18 cellular contexts compared by ENCODE assay signal in genomic region chr7:48887500-48887899, GRCh38. TPM values are rescaled to one million over a fixed set of nuclear protein-coding genes. Genes with fewer than 3 reads are reported as not detected.
DNase-seq lines count a peak whose midpoint lies in the region; ATAC-seq and TF ChIP-seq lines count a peak whose summit lies in the region.
"Had no signal": no experiment of that assay in that cellular context is flagged by ENCODE, and none has a peak within 500 bp of the region (broad histone marks: within the 10 kb centered on the region; RNA-seq: fewer than 3 reads in every experiment).

No MANE protein-coding gene starts in this region.

- TF ChIP-seq CTCF in MCF 10A (IDR thresholded peaks at IDR 0.05; ENCODE audit: unreplicated experiment) (no peak), breast epithelium (IDR thresholded peaks at IDR 0.05) (no peak), RWPE1 (conservative IDR thresholded peaks at IDR 0.05; ENCODE audit: low read depth) (no peak), fibroblast of lung (conservative IDR thresholded peaks at IDR 0.05 in 1 of 2, IDR thresholded peaks at IDR 0.05 in 1 of 2; ENCODE audit: low read depth in 1 of 2, low read length in 2 of 2) (no peak)

- no peaks in the 10 kb centered on the region for H3K36me3 ChIP-seq in breast epithelium
- no peaks in the 10 kb centered on the region for H3K36me3 ChIP-seq in fibroblast of lung (ENCODE audit: control insufficient read depth, insufficient read depth, low read length)

- H3K4me1 ChIP-seq in breast epithelium = no peaks in the 10 kb centered on the region
- H3K4me1 ChIP-seq in fibroblast of lung (ENCODE audit: control insufficient read depth, extremely low read depth, insufficient read depth, low read length) = no peaks in the 10 kb centered on the region

- H4K20me1 ChIP-seq in fibroblast of lung (ENCODE audit: control insufficient read depth, extremely low read depth, insufficient read depth, low read length) = no peaks in the 10 kb centered on the region

- H3K9me3 Mint-ChIP-seq in MCF 10A (ENCODE audit: unreplicated experiment) = peaks cover 8% of the 10 kb centered on the region
- H3K9me3 Mint-ChIP-seq in activated T-helper 17 cell treated with anti-CD3 and anti-CD28 coated beads, Interleukin-2, amount 50 U/mL, for 72 hours = peaks cover 13% of the 10 kb centered on the region

- no peak overlapping the region for H3K27ac ChIP-seq in breast epithelium
- H3K27ac ChIP-seq in RWPE1 = no peak overlapping the region
- H3K27ac ChIP-seq in fibroblast of lung (ENCODE audit: insufficient read depth, low read length) = no peak overlapping the region

- H3K36me3 Mint-ChIP-seq in MCF 10A (ENCODE audit: insufficient read depth, unreplicated experiment) = no peaks in the 10 kb centered on the region
- no peaks in the 10 kb centered on the region for H3K36me3 Mint-ChIP-seq in activated T-helper 17 cell treated with anti-CD3 and anti-CD28 coated beads, Interleukin-2, amount 50 U/mL, for 72 hours (ENCODE audit: low read depth)
- H3K36me3 Mint-ChIP-seq: activated CD8-positive, alpha-beta memory T cell treated with anti-CD3 and anti-CD28 coated beads, Interleukin-2, amount 10 ng/mL, durations not matched to agents 7 days and 5 days; CD4-positive, CD25-positive, alpha-beta regulatory T cell; stimulated activated naive B cell treated with anti-CD40 and anti-IgM and Interleukin-4, amounts not matched to agents 10 μg/mL and 1 μg/mL and 100 μg/mL, for 72 hours had no signal

- DNase-seq in MCF 10A (ENCODE audit: unreplicated experiment) = peak; percentile 16
- DNase-seq in breast epithelium (ENCODE audit: low spot score in 2 of 2) = no peak
- peak; percentile 18 for DNase-seq in RWPE1 (ENCODE audit: low spot score)
- DNase-seq in fibroblast of lung (ENCODE audit: low read depth in 2 of 2) = peak; percentile 0 to 41
- peak; percentile 13 for DNase-seq in superior temporal gyrus (ENCODE audit: extremely low spot score)
- DNase-seq in amygdala (lab: John Stamatoyannopoulos, UW) = no peak
- no peak for DNase-seq in middle frontal gyrus (ENCODE audit: extremely low spot score, low spot score)
- DNase-seq: activated CD8-positive, alpha-beta memory T cell treated with anti-CD3 and anti-CD28 coated beads, Interleukin-2, amount 10 ng/mL, durations not matched to agents 7 days and 5 days; activated gamma-delta T cell; CD4-positive, CD25-positive, alpha-beta regulatory T cell; NCI-H146; stimulated activated naive B cell treated with anti-CD40 and anti-IgM and Interleukin-4, amounts not matched to agents 10 μg/mL and 1 μg/mL and 100 μg/mL, for 72 hours had no signal

- H3K27ac Mint-ChIP-seq in MCF 10A (ENCODE audit: low read depth, unreplicated experiment) = no peak overlapping the region
- H3K27ac Mint-ChIP-seq in activated T-helper 17 cell treated with anti-CD3 and anti-CD28 coated beads, Interleukin-2, amount 50 U/mL, for 72 hours = no peak overlapping the region
- H3K27ac Mint-ChIP-seq: activated CD8-positive, alpha-beta memory T cell treated with anti-CD3 and anti-CD28 coated beads, Interleukin-2, amount 10 ng/mL, durations not matched to agents 7 days and 5 days; CD4-positive, CD25-positive, alpha-beta regulatory T cell; natural killer cell treated with Interleukin-12 subunit alpha and Interleukin-12 subunit beta and Interleukin-15 and Interleukin-18, amount 100 ng/mL, for 72 hours; stimulated activated naive B cell treated with anti-CD40 and anti-IgM and Interleukin-4, amounts not matched to agents 10 μg/mL and 1 μg/mL and 100 μg/mL, for 72 hours had no signal

- no peak overlapping the region for H3K4me3 ChIP-seq in breast epithelium
- H3K4me3 ChIP-seq in fibroblast of lung (replicated peaks in 1 of 4; ENCODE audit: control extremely low read depth in 1 of 4, insufficient read depth in 1 of 4, low read depth in 3 of 4, low read length in 4 of 4) = no peak overlapping the region

- no peak overlapping the region for H3K4me3 Mint-ChIP-seq in MCF 10A (ENCODE audit: unreplicated experiment)
- H3K4me3 Mint-ChIP-seq in activated T-helper 17 cell treated with anti-CD3 and anti-CD28 coated beads, Interleukin-2, amount 50 U/mL, for 72 hours = no peak overlapping the region
- H3K4me3 Mint-ChIP-seq: activated CD8-positive, alpha-beta memory T cell treated with anti-CD3 and anti-CD28 coated beads, Interleukin-2, amount 10 ng/mL, durations not matched to agents 7 days and 5 days; natural killer cell treated with Interleukin-12 subunit alpha and Interleukin-12 subunit beta and Interleukin-15 and Interleukin-18, amount 100 ng/mL, for 72 hours; stimulated activated naive B cell treated with anti-CD40 and anti-IgM and Interleukin-4, amounts not matched to agents 10 μg/mL and 1 μg/mL and 100 μg/mL, for 72 hours had no signal

- no peak overlapping the region for H2AFZ ChIP-seq in fibroblast of lung (ENCODE audit: low read length)

- ATAC-seq in activated T-helper 17 cell treated with anti-CD3 and anti-CD28 coated beads, Interleukin-2, amount 50 U/mL, for 72 hours (replicated peaks) = no peak
- ATAC-seq: activated CD8-positive, alpha-beta memory T cell treated with anti-CD3 and anti-CD28 coated beads, Interleukin-2, amount 10 ng/mL, durations not matched to agents 7 days and 5 days; HCT116; natural killer cell treated with Interleukin-12 subunit alpha and Interleukin-12 subunit beta and Interleukin-15 and Interleukin-18, amount 100 ng/mL, for 72 hours; stimulated activated naive B cell treated with anti-CD40 and anti-IgM and Interleukin-4, amounts not matched to agents 10 μg/mL and 1 μg/mL and 100 μg/mL, for 72 hours had no signal

- H3K9ac ChIP-seq in fibroblast of lung (ENCODE audit: insufficient read depth, low read length) = no peak overlapping the region

- no peaks in the 10 kb centered on the region for H3K79me2 ChIP-seq in fibroblast of lung (ENCODE audit: control insufficient read depth, insufficient read depth, low read length)

- CTCF ChIA-PET in MCF 10A (lab: Yijun Ruan, JAX) (interaction anchor here (0.5 to 1.4 kb wide), 3 partner anchors 10 to 21 kb away, joined by 3 to 7 read pairs (median 4); no protein-coding TSS in a partner anchor), RWPE1 (lab: Yijun Ruan, JAX) (no interaction called here)

- H3K9me3 ChIP-seq in breast epithelium (peaks cover 1 to 30% of the 10 kb centered on the region in 2 donors), fibroblast of lung (ENCODE audit: control insufficient read depth, insufficient read depth, low read depth, low read length) (no peaks in the 10 kb centered on the region)

- H3K27me3 Mint-ChIP-seq in MCF 10A (ENCODE audit: insufficient read depth, unreplicated experiment) = peaks cover 13% of the 10 kb centered on the region
- no peaks in the 10 kb centered on the region for H3K27me3 Mint-ChIP-seq in activated T-helper 17 cell treated with anti-CD3 and anti-CD28 coated beads, Interleukin-2, amount 50 U/mL, for 72 hours
- H3K27me3 Mint-ChIP-seq: activated CD8-positive, alpha-beta memory T cell treated with anti-CD3 and anti-CD28 coated beads, Interleukin-2, amount 10 ng/mL, durations not matched to agents 7 days and 5 days; CD4-positive, CD25-positive, alpha-beta regulatory T cell; natural killer cell treated with Interleukin-12 subunit alpha and Interleukin-12 subunit beta and Interleukin-15 and Interleukin-18, amount 100 ng/mL, for 72 hours; stimulated activated naive B cell treated with anti-CD40 and anti-IgM and Interleukin-4, amounts not matched to agents 10 μg/mL and 1 μg/mL and 100 μg/mL, for 72 hours had no signal

- intact Hi-C loops in MCF 10A (cut with micrococcal nuclease) (no loop called here), breast epithelium (cut with DNase I; ENCODE audit: low total_unique reads) (no loop called here)

- peaks cover 9% of the 10 kb centered on the region for H3K4me1 Mint-ChIP-seq in MCF 10A (ENCODE audit: insufficient read depth, unreplicated experiment)
- H3K4me1 Mint-ChIP-seq in activated T-helper 17 cell treated with anti-CD3 and anti-CD28 coated beads, Interleukin-2, amount 50 U/mL, for 72 hours = no peaks in the 10 kb centered on the region
- H3K4me1 Mint-ChIP-seq: activated CD8-positive, alpha-beta memory T cell treated with anti-CD3 and anti-CD28 coated beads, Interleukin-2, amount 10 ng/mL, durations not matched to agents 7 days and 5 days; CD4-positive, CD25-positive, alpha-beta regulatory T cell; stimulated activated naive B cell treated with anti-CD40 and anti-IgM and Interleukin-4, amounts not matched to agents 10 μg/mL and 1 μg/mL and 100 μg/mL, for 72 hours had no signal

- no TSS peak for BruUV-seq in MCF 10A (replicated peaks; lab: Mats Ljungman, UMichigan)

- POLR2A ChIA-PET in MCF 10A (lab: Yijun Ruan, JAX) (no interaction called here), RWPE1 (lab: Yijun Ruan, JAX; ENCODE audit: low non-redundant PET) (interaction anchor here (0.6 kb wide), 1 partner anchor 402 kb away, joined by 3 read pairs; no protein-coding TSS in a partner anchor)

- H3K27me3 ChIP-seq in breast epithelium (no peaks in the 10 kb centered on the region), fibroblast of lung (ENCODE audit: control insufficient read depth, insufficient read depth, low read length) (no peaks in the 10 kb centered on the region)

- TF ChIP-seq POLR2A in breast epithelium (IDR thresholded peaks at IDR 0.05) = no peak

- H3K4me2 ChIP-seq in fibroblast of lung (ENCODE audit: extremely low read depth, insufficient read depth, low read length) = no peak overlapping the region

RNA-seq across cellular contexts. Expression of gene CDC14C, which starts 36.8 kb away (rescaled TPM):
- total RNA-seq in MCF 10A (2022) (not detected in 2 replicates), breast epithelium (not detected), fibroblast of lung (under 0.01 and 0.17 TPM in 2 replicates)
- polyA plus RNA-seq in fibroblast of lung = 0.08 and 0.14 TPM in 2 replicates
- 0.13 TPM in 1 of 2 replicates, not detected in the other for polyA plus RNA-seq in fibroblast of lung (2012)
- not detected in 2 replicates for polyA minus RNA-seq in fibroblast of lung (ENCODE audit: low replicate concordance)
- not detected for total RNA-seq in activated T-helper 17 cell treated with anti-CD3 and anti-CD28 coated beads, Interleukin-2, amount 50 U/mL, for 72 hours
- total RNA-seq: activated CD8-positive, alpha-beta memory T cell treated with anti-CD3 and anti-CD28 coated beads, Interleukin-2, amount 10 ng/mL, durations not matched to agents 7 days and 5 days; CD4-positive, CD25-positive, alpha-beta regulatory T cell; Daoy; lung microvascular endothelial cell; natural killer cell treated with Interleukin-12 subunit alpha and Interleukin-12 subunit beta and Interleukin-15 and Interleukin-18, amount 100 ng/mL, for 72 hours; SK-MEL-5 had no signal
- polyA plus RNA-seq: CD4-positive, CD25-positive, alpha-beta regulatory T cell had no signal

Comparison
In these comparisons a context has a peak if more than half of its experiments do, and no peak if none do; other contexts are left out.
1. DNase-seq: peak in MCF 10A (single experiment), RWPE1 (single experiment), fibroblast of lung (2 of 2) and superior temporal gyrus (single experiment); none in breast epithelium (0 of 2), amygdala (0 of 56) and middle frontal gyrus (single experiment).